In genomic region chr9:78584589-78584988, GRCh38 we compare ENCODE assay signal across 22 cellular contexts.
"Had no signal": no experiment of that assay in that cellular context is flagged by ENCODE, and none has a peak within 500 bp of the region (broad histone marks: within the 10 kb centered on the region; RNA-seq: fewer than 3 reads in every experiment).

No MANE protein-coding gene starts in this region.

- DNase-seq: Kasumi-1, MM.1S, NCI-H1092 treated with DMSO at 0.1 percent for 48 hours, NCI-H1436, NCI-H187, NCI-H2029, NCI-H2081 treated with DMSO at 0.1 percent for 48 hours, NCI-H2171, NCI-H226, NCI-H446, NCI-H510A, NCI-H524 treated with DMSO at 0.1 percent for 48 hours, NCI-H69, NCI-H774, SHP77, SK-N-SH, SW 1271, T-helper 1 cell had no signal

- H3K4me2 ChIP-seq: KMS-11, SK-N-SH had no signal

- H3K9ac ChIP-seq: KMS-11, SK-N-SH had no signal

- FAIRE-seq: HTR-8/SVneo had no signal

- H3K27ac ChIP-seq: HL-60, KMS-11, RWPE1 had no signal
